Comparison of ENCODE assay signal across 1 cellular context in the genomic region with DNA sequence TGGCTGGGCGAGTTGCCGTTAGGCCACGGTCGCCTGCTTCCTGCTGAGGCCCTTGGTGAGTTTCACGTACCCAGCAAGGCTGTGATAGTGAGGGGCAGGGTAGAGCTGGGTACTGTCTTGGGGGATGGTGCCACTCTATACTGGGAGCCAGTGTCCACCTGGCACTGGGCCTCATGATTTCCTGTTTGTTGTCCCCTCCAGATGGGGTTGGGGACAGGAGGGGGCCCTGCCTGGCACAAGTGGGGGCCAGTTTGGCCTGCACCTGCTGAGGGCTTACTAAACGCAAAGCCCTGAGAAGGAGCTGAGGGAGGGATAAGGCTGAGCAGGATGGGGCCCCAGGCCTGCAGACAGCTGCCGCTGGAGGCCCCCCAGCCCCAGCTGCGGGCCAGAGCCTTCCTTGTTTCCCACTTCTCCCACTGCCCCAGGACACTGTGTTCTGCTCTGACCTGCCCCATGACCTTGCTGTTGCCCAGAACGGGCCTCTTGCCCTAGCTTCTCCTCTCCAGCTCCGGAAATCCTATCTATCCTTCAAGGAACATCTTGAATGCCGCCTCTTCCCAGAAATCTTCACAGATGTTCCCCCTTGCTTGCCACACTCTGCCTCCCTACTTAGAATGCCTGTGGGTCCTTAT.
A peak's percentile ranks its signal among the peaks of the same experiment; 100 is the strongest.
TF ChIP-seq lines count a peak whose summit lies in the region.

No MANE protein-coding gene starts in this region.

TF ChIP-seq in HepG2, 621 proteins besides CTCF, POLR2A, EP300 and RAD21:
- TF ChIP-seq, protein P1, sequence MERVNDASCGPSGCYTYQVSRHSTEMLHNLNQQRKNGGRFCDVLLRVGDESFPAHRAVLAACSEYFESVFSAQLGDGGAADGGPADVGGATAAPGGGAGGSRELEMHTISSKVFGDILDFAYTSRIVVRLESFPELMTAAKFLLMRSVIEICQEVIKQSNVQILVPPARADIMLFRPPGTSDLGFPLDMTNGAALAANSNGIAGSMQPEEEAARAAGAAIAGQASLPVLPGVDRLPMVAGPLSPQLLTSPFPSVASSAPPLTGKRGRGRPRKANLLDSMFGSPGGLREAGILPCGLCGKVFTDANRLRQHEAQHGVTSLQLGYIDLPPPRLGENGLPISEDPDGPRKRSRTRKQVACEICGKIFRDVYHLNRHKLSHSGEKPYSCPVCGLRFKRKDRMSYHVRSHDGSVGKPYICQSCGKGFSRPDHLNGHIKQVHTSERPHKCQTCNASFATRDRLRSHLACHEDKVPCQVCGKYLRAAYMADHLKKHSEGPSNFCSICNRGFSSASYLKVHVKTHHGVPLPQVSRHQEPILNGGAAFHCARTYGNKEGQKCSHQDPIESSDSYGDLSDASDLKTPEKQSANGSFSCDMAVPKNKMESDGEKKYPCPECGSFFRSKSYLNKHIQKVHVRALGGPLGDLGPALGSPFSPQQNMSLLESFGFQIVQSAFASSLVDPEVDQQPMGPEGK (CRISPR knock-in tag; IDR thresholded peaks at IDR 0.05), result 0 out of 2 replicates have a peak, but pooled peaks have one; percentile 10
- no peak for TF ChIP-seq ZNF460 (CRISPR knock-in tag; IDR thresholded peaks at IDR 0.05; ENCODE audit: borderline replicate concordance)
